Comparison of ENCODE assay signal across 9 cellular contexts in the genomic region with DNA sequence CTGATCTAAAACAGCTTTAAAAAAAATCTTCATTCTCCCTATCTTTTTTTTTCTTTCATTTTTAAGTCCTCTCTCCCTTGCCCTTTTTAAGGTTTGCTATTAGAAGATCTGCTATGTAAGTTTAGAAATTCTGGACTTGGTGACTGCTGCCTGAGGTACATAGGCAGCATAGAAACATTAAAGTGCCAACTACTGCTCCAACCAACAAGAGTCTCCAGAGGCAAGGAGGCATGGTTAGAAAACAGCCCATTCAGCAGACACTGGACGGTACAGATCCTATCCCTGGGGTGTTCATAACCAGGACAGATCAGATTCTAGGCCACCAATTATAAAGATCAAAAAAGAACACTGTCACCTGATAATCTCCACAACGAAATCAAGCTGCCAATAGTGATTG. TPM values are rescaled to one million over a fixed set of nuclear protein-coding genes. Genes with fewer than 3 reads are reported as not detected.
DNase-seq lines count a peak whose midpoint lies in the region; ATAC-seq and TF ChIP-seq lines count a peak whose summit lies in the region.
"Had no signal": no experiment of that assay in that cellular context is flagged by ENCODE, and none has a peak within 500 bp of the region (broad histone marks: within the 10 kb centered on the region; RNA-seq: fewer than 3 reads in every experiment).

No MANE protein-coding gene starts in this region.

- no peaks in the 10 kb centered on the region for H3K27me3 Mint-ChIP-seq in CD4-positive, alpha-beta T cell

- H2AK5ac ChIP-seq in trophoblast cell (ENCODE audit: low read length), result no peak overlapping the region

- H3K9me3 Mint-ChIP-seq in CD4-positive, alpha-beta T cell, result no peaks in the 10 kb centered on the region

- peak overlapping the region; percentile 70 for H2BK12ac ChIP-seq in trophoblast cell (ENCODE audit: low read length)

- H3K27ac Mint-ChIP-seq in CD4-positive, alpha-beta T cell, result peak overlapping the region; percentile 86

- H3K23ac ChIP-seq in trophoblast cell (ENCODE audit: low read length), result no peak overlapping the region

- H3K4me1 Mint-ChIP-seq in CD4-positive, alpha-beta T cell (ENCODE audit: low read depth), result peaks cover 86% of the 10 kb centered on the region

- WGBS in esophagus squamous epithelium, 2 donors, result 28 to 30% methylated on average over 2 of the region's 2 CpGs
- no CpG with 5 or more reads among the region's 2 CpGs for WGBS in trophoblast cell (ENCODE audit: extremely low coverage, insufficient coverage, insufficient read length)

- peak overlapping the region; percentile 72 for H3K4me3 ChIP-seq in SK-N-MC
- peak overlapping the region in 3 of 4 donors; percentile 8 to 56 (median 33) for H3K4me3 ChIP-seq in esophagus squamous epithelium
- no peak overlapping the region for H3K4me3 ChIP-seq in trophoblast cell (ENCODE audit: low read depth, low read length)

- intact Hi-C loops in CD4-positive, alpha-beta T cell (cut with DNase I, micrococcal nuclease), result no loop called here
- intact Hi-C loops in esophagus squamous epithelium (cut with DNase I), result loop anchor here (5.0 kb wide), 1 partner anchor 173 kb away; a partner anchor contains a TSS

- H3K9me3 ChIP-seq in CD4-positive, alpha-beta T cell (ENCODE audit: control insufficient read depth, low read length), result no peaks in the 10 kb centered on the region
- H3K9me3 ChIP-seq in SK-N-MC (ENCODE audit: low read depth, low read length), result no peaks in the 10 kb centered on the region
- H3K9me3 ChIP-seq in esophagus squamous epithelium, result no peaks in the 10 kb centered on the region
- H3K9me3 ChIP-seq in trophoblast cell (ENCODE audit: insufficient read depth, low read depth, low read length), result no peaks in the 10 kb centered on the region

- H4K8ac ChIP-seq in trophoblast cell (ENCODE audit: low read depth, low read length), result no peak overlapping the region

- no peak overlapping the region for H3K4me2 ChIP-seq in trophoblast cell (ENCODE audit: low read length)

- H3K27ac ChIP-seq in CD4-positive, alpha-beta T cell (ENCODE audit: low read depth, low read length), result peak overlapping the region; percentile 54
- H3K27ac ChIP-seq in SK-N-MC, result peak overlapping the region; percentile 92
- peak overlapping the region; percentile 65 to 86 (median 84) for H3K27ac ChIP-seq in esophagus squamous epithelium
- H3K27ac ChIP-seq in trophoblast cell (ENCODE audit: low read depth, low read length), result peak overlapping the region; percentile 44

- H3K18ac ChIP-seq in trophoblast cell (ENCODE audit: low read length), result no peak overlapping the region

- no peak overlapping the region for H4K91ac ChIP-seq in trophoblast cell (ENCODE audit: low read depth, low read length)

- no peak for ATAC-seq in CD4-positive, alpha-beta T cell (ENCODE audit: poor library complexity)

- CTCF ChIA-PET in CD4-positive, alpha-beta T cell (lab: Charles Lee), result interaction anchor here (0.7 to 4.4 kb wide), 3 partner anchors 9 to 128 kb away, joined by 3 to 18 read pairs (median 5); no protein-coding TSS in a partner anchor

- H3K36me3 Mint-ChIP-seq in CD4-positive, alpha-beta T cell (ENCODE audit: low read depth), result peaks cover 46% of the 10 kb centered on the region

- no peak overlapping the region for H2BK5ac ChIP-seq in trophoblast cell (ENCODE audit: low read depth, low read length, poor library complexity)

- H3K36me3 ChIP-seq in SK-N-MC (ENCODE audit: insufficient read depth, low read length), result peaks cover 31% of the 10 kb centered on the region
- H3K36me3 ChIP-seq in esophagus squamous epithelium, result peaks cover 0 to 47% (median 0%) of the 10 kb centered on the region in 3 donors
- H3K36me3 ChIP-seq in trophoblast cell (ENCODE audit: control insufficient read depth in 1 of 2, insufficient read depth in 2 of 2, low read length in 2 of 2), result peaks cover 0 to 7% of the 10 kb centered on the region in 2 experiments

- DNase-seq in CD4-positive, alpha-beta T cell, result no peak
- no peak for DNase-seq in SK-N-MC (ENCODE audit: low read depth, low spot score)
- DNase-seq in esophagus squamous epithelium (lab: John Stamatoyannopoulos, UW), result no peak
- DNase-seq in trophoblast cell, result no peak
- DNase-seq in A172 (ENCODE audit: low spot score), result no peak
- no peak for DNase-seq in NCI-H446 (lab: John Stamatoyannopoulos, UW)
- no peak for DNase-seq in stimulated activated CD4-positive, alpha-beta T cell treated with anti-CD3 and anti-CD28 coated beads, Interleukin-4, amount 100 ng/mL, for 4 hours
- DNase-seq in stimulated activated CD8-positive, alpha-beta memory T cell treated with anti-CD3 and anti-CD28 coated beads, Interleukin-4, amount 100 ng/mL, for 48 hours, result no peak

- H3K9ac ChIP-seq in SK-N-MC (ENCODE audit: insufficient read length), result peak overlapping the region; percentile 69
- H3K9ac ChIP-seq in trophoblast cell (ENCODE audit: low read length), result no peak overlapping the region

- H3K27me3 ChIP-seq in CD4-positive, alpha-beta T cell (ENCODE audit: control insufficient read depth, insufficient read depth, low read length), result no peaks in the 10 kb centered on the region
- H3K27me3 ChIP-seq in esophagus squamous epithelium (no peaks in the 10 kb centered on the region), trophoblast cell (ENCODE audit: insufficient read depth, low read length) (no peaks in the 10 kb centered on the region)

- H3K14ac ChIP-seq in trophoblast cell (ENCODE audit: low read length), result no peak overlapping the region

- H2BK120ac ChIP-seq in trophoblast cell (ENCODE audit: insufficient read depth, low read length, poor library complexity), result no peak overlapping the region

- no peak for TF ChIP-seq POLR2A in esophagus squamous epithelium (IDR thresholded peaks at IDR 0.05)

- H3K4ac ChIP-seq in trophoblast cell (ENCODE audit: low read depth, low read length), result no peak overlapping the region

- H4K12ac ChIP-seq in trophoblast cell (ENCODE audit: low read depth, low read length), result no peak overlapping the region

- H3K79me2 ChIP-seq in trophoblast cell (ENCODE audit: control insufficient read depth, insufficient read depth, low read length, poor library complexity), result peaks cover 2% of the 10 kb centered on the region

- H2AFZ ChIP-seq in trophoblast cell (ENCODE audit: insufficient read depth, low read length, poor library complexity), result no peak overlapping the region

- peaks cover 2% of the 10 kb centered on the region for H3K79me1 ChIP-seq in trophoblast cell (ENCODE audit: low read length)

- H3K4me1 ChIP-seq in esophagus squamous epithelium, result peaks cover 49 to 99% (median 59%) of the 10 kb centered on the region in 3 donors
- H3K4me1 ChIP-seq in trophoblast cell (ENCODE audit: control insufficient read depth in 1 of 2, insufficient read depth in 2 of 2, low read length in 2 of 2), result peaks cover 5 to 19% of the 10 kb centered on the region in 2 experiments

- no peak for TF ChIP-seq CTCF in CD4-positive, alpha-beta T cell (IDR thresholded peaks at IDR 0.05)
- no peak for TF ChIP-seq CTCF in esophagus squamous epithelium (IDR thresholded peaks at IDR 0.05)

- POLR2A ChIA-PET in CD4-positive, alpha-beta T cell (lab: Charles Lee), result interaction anchor here (0.9 to 4.1 kb wide), 4 partner anchors 8 to 61 kb away, joined by 3 to 21 read pairs (median 8); a partner anchor contains a TSS

- peak overlapping the region; percentile 84 for H3K4me3 Mint-ChIP-seq in CD4-positive, alpha-beta T cell

RNA-seq across cellular contexts. Expression of a gene that starts 36.6 kb away (rescaled TPM):
- under 1 TPM; 0.14 to 0.19 TPM for total RNA-seq in CD4-positive, alpha-beta T cell
- under 1 TPM in 1 of 4 donors, not detected in 3; 0.38 TPM for total RNA-seq in esophagus squamous epithelium
- polyA plus RNA-seq in trophoblast cell (2013), result 0.47 and 0.60 TPM in 2 replicates
- 0.05 and 0.50 TPM in 2 replicates for total RNA-seq in A172 (2014; rRNA removed; shearing (Covaris generic))

RNA-seq across cellular contexts. Expression of a gene that starts 45.9 kb away (rescaled TPM):
- not detected for total RNA-seq in CD4-positive, alpha-beta T cell
- total RNA-seq in esophagus squamous epithelium, result 10 to 100 TPM in 1 of 4 donors, 1 to 10 TPM in 3; 4.8 to 15.4 (median 6.5) TPM
- 0.03 TPM in 1 of 2 replicates, not detected in the other for polyA plus RNA-seq in trophoblast cell (2013)
- not detected in 2 replicates for total RNA-seq in A172 (2014; rRNA removed; shearing (Covaris generic))
- total RNA-seq: pulmonary artery endothelial cell had no signal

RNA-seq across cellular contexts. Expression of a gene that starts 54.4 kb away (rescaled TPM):
- not detected for total RNA-seq in CD4-positive, alpha-beta T cell
- 1 to 10 TPM; 3.0 to 4.7 (median 4.3) TPM for total RNA-seq in esophagus squamous epithelium
- not detected in 2 replicates for polyA plus RNA-seq in trophoblast cell (2013)
- not detected in 2 replicates for total RNA-seq in A172 (2014; rRNA removed; shearing (Covaris generic))
